ENCODE assay signal across 10 cellular contexts in the genomic region with DNA sequence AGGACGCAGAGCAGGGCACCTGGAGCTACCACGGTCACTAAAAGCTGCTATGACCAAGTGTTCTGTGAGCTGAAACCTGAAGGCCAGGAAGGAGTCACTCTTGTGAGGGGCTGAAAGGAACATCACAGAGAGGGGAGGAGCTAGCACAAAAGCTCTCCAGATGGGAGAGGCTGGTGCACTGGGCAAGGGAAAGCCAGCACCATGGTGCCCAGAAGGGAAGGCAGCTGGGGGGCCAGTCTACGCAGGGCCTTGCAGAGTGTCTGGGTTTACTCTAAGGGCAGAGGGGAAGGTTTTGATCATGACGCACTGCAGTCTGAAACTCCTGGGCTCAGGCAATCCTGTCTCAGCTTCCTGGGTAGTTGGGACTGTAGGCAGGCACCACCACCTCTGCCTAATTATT. TPM values are rescaled to one million over a fixed set of nuclear protein-coding genes. Genes with fewer than 3 reads are reported as not detected.
DNase-seq lines count a peak whose midpoint lies in the region; TF ChIP-seq lines count a peak whose summit lies in the region.
"Had no signal": no experiment of that assay in that cellular context is flagged by ENCODE, and none has a peak within 500 bp of the region (broad histone marks: within the 10 kb centered on the region; RNA-seq: fewer than 3 reads in every experiment).

No MANE protein-coding gene starts in this region.

- H3K27me3 Mint-ChIP-seq in Calu3 (ENCODE audit: unreplicated experiment), result no peaks in the 10 kb centered on the region

- H3K4me1 ChIP-seq in mammary epithelial cell (ENCODE audit: insufficient read depth, low read length) (peaks cover 23% of the 10 kb centered on the region), osteoblast (ENCODE audit: insufficient read depth, low read length) (peaks cover 21% of the 10 kb centered on the region)

- H3K4me1 Mint-ChIP-seq in Calu3 (ENCODE audit: low read depth, unreplicated experiment), result peaks cover 42% of the 10 kb centered on the region

- peaks cover 56% of the 10 kb centered on the region for H3K79me2 ChIP-seq in mammary epithelial cell (ENCODE audit: insufficient read depth, low read length)
- peaks cover 45% of the 10 kb centered on the region for H3K79me2 ChIP-seq in osteoblast (ENCODE audit: insufficient read depth, low read length)

- H3K4me3 Mint-ChIP-seq in Calu3 (ENCODE audit: low read depth, unreplicated experiment), result peak overlapping the region; percentile 91

- H3K27ac ChIP-seq in mammary epithelial cell (ENCODE audit: insufficient read depth, low read depth, low read length), result no peak overlapping the region
- peak overlapping the region; percentile 99 for H3K27ac ChIP-seq in osteoblast (ENCODE audit: low read depth, low read length)

- no peaks in the 10 kb centered on the region for H3K27me3 ChIP-seq in MG63
- no peaks in the 10 kb centered on the region for H3K27me3 ChIP-seq in mammary epithelial cell (ENCODE audit: insufficient read depth, low read length)
- no peaks in the 10 kb centered on the region for H3K27me3 ChIP-seq in osteoblast (ENCODE audit: insufficient read depth, low read length)

- intact Hi-C loops in Calu3 (cut with micrococcal nuclease; ENCODE audit: unreplicated experiment) (loop anchor here (10.0 kb wide), 2 partner anchors 252 to 492 kb away; partner anchors contain the start of genes RPL28, TMEM238 and TNNT1), mammary epithelial cell (cut with micrococcal nuclease) (loop anchor here (10.0 kb wide), 1 partner anchor 678 kb away; the partner anchor contains the start of gene ZSCAN5A)

- no peak for TF ChIP-seq CTCF in Calu3 (IDR thresholded peaks at IDR 0.05; ENCODE audit: unreplicated experiment)
- TF ChIP-seq CTCF in mammary epithelial cell (conservative IDR thresholded peaks at IDR 0.05 in 1 of 2, IDR thresholded peaks at IDR 0.05 in 1 of 2; ENCODE audit: extremely low read depth in 1 of 2, insufficient read depth in 1 of 2, low read depth in 1 of 2, low read length in 2 of 2), result no peak
- no peak for TF ChIP-seq CTCF in osteoblast (IDR thresholded peaks at IDR 0.05; ENCODE audit: extremely low read depth, low read depth, low read length)

- peak overlapping the region; percentile 97 for H3K27ac Mint-ChIP-seq in Calu3 (ENCODE audit: unreplicated experiment)

- dilution Hi-C loops in mammary epithelial cell (cut with HindIII; ENCODE audit: low sequenced_read_pairs), result loop anchor here (5.0 kb wide), 1 partner anchor 34 kb away; the partner anchor contains the start of gene ZNF524

- H3K4me3 ChIP-seq in MG63 (peak overlapping the region; percentile 100; the same call in 1 of the 2 replicates), mammary epithelial cell (replicated peaks in 1 of 3; ENCODE audit: insufficient read depth in 1 of 3, low read depth in 2 of 3, low read length in 3 of 3) (no peak overlapping the region), osteoblast (ENCODE audit: insufficient read depth, low read length) (peak overlapping the region; percentile 97)

- WGBS in mammary epithelial cell (ENCODE audit: low coverage, missing lambda C conversion rate), result 87% methylated on average over 3 of the region's 4 CpGs

- CTCF ChIA-PET in Calu3 (lab: Charles Lee), result interaction anchor here (0.5 to 1.3 kb wide), 3 partner anchors 12 to 584 kb away, joined by 3 to 4 read pairs (median 3); no protein-coding TSS in a partner anchor
- CTCF ChIA-PET in mammary epithelial cell (lab: Charles Lee; ENCODE audit: low non-redundant PET), result no interaction called here

- no peak overlapping the region for H3K9ac ChIP-seq in mammary epithelial cell (ENCODE audit: insufficient read depth, low read length)

- no peak overlapping the region for H2AFZ ChIP-seq in mammary epithelial cell (ENCODE audit: low read depth, low read length)
- no peak overlapping the region for H2AFZ ChIP-seq in osteoblast (ENCODE audit: low read length)

- H3K36me3 Mint-ChIP-seq in Calu3 (ENCODE audit: insufficient read depth, unreplicated experiment), result peaks cover 65% of the 10 kb centered on the region

- H3K36me3 ChIP-seq in MG63 (peaks cover 35% of the 10 kb centered on the region), mammary epithelial cell (ENCODE audit: insufficient read depth, low read length) (no peaks in the 10 kb centered on the region), osteoblast (ENCODE audit: insufficient read depth, low read length) (no peaks in the 10 kb centered on the region)

- no peaks in the 10 kb centered on the region for H4K20me1 ChIP-seq in mammary epithelial cell (ENCODE audit: insufficient read depth, low read length)
- H4K20me1 ChIP-seq in osteoblast (ENCODE audit: insufficient read depth, low read length), result peaks cover 7% of the 10 kb centered on the region

- DNase-seq in Calu3, result no peak
- no peak for DNase-seq in MG63
- no peak for DNase-seq in mammary epithelial cell
- peak; percentile 69 for DNase-seq in osteoblast (ENCODE audit: insufficient read length, low spot score, missing footprints)
- DNase-seq in DMS79 (lab: John Stamatoyannopoulos, UW), result no peak
- DNase-seq in NCI-H2029 (lab: John Stamatoyannopoulos, UW), result no peak
- no peak for DNase-seq in foreskin melanocyte
- DNase-seq: NCI-H187; SHP77; stimulated activated CD4-positive, alpha-beta T cell treated with anti-CD3 and anti-CD28 coated beads, Interleukin-15, amount 100 ng/mL, for 24 hours had no signal

- no TSS peak for BruUV-seq in Calu3 (replicated peaks; lab: Mats Ljungman, UMichigan)
- no TSS peak for BruUV-seq in mammary epithelial cell (replicated peaks; lab: Mats Ljungman, UMichigan)

- H3K9me3 Mint-ChIP-seq in Calu3 (ENCODE audit: low read depth, unreplicated experiment), result no peaks in the 10 kb centered on the region

- peak overlapping the region; percentile 82 for H3K4me2 ChIP-seq in mammary epithelial cell (ENCODE audit: insufficient read depth, low read depth, low read length)
- peak overlapping the region; percentile 93 for H3K4me2 ChIP-seq in osteoblast (ENCODE audit: insufficient read depth, low read length)

- H3K9me3 ChIP-seq in MG63 (no peaks in the 10 kb centered on the region), mammary epithelial cell (replicated peaks; ENCODE audit: insufficient read depth, low read length) (no peaks in the 10 kb centered on the region), osteoblast (ENCODE audit: low read depth, low read length) (no peaks in the 10 kb centered on the region)

- in situ Hi-C loops in mammary epithelial cell (cut with MboI; ENCODE audit: low sequenced_read_pairs in 2 of 2), result loop anchor here in 1 of 2 donors (25.0 kb wide), 1 partner anchor 499 kb away; the partner anchor contains the start of gene TNNT1

RNA-seq across cellular contexts. Expression of gene ZNF580, which starts 4.1 kb away (rescaled TPM):
- 35.6 TPM in 2 replicates for total RNA-seq in Calu3 (2022)
- total RNA-seq in MG63 (2014; rRNA removed; shearing (Covaris generic); ENCODE audit: low replicate concordance), result 7.5 and 8.0 TPM in 2 replicates
- 10 to 100 TPM in 1 of 2 donors, 1 to 10 TPM in 1; 7.5 to 30.1 TPM for total RNA-seq in mammary epithelial cell
- polyA plus RNA-seq in mammary epithelial cell, result 6.7 TPM
- 42.1 TPM for polyA minus RNA-seq in mammary epithelial cell
- total RNA-seq in osteoblast, result 6.5 and 8.3 TPM in 2 replicates

RNA-seq across cellular contexts. Expression of gene ZNF581, which starts 6.7 kb away (rescaled TPM):
- 33.0 and 33.1 TPM in 2 replicates for total RNA-seq in Calu3 (2022)
- 8.7 and 17.5 TPM in 2 replicates for total RNA-seq in MG63 (2014; rRNA removed; shearing (Covaris generic); ENCODE audit: low replicate concordance)
- total RNA-seq in mammary epithelial cell, result 10 to 100 TPM; 19.8 to 30.4 TPM
- polyA plus RNA-seq in mammary epithelial cell, result 18.4 TPM
- 13.3 TPM for polyA minus RNA-seq in mammary epithelial cell
- 25.7 and 28.6 TPM in 2 replicates for total RNA-seq in osteoblast

RNA-seq across cellular contexts. Expression of gene CCDC106, which starts 11.3 kb away (rescaled TPM):
- total RNA-seq in Calu3 (2022) (12.7 and 18.3 TPM in 2 replicates), mammary epithelial cell (1 to 10 TPM; 5.5 to 7.0 TPM), osteoblast (10.5 and 13.3 TPM in 2 replicates)
- 1.3 and 4.8 TPM in 2 replicates for total RNA-seq in MG63 (2014; rRNA removed; shearing (Covaris generic); ENCODE audit: low replicate concordance)
- polyA plus RNA-seq in mammary epithelial cell, result 2.0 TPM
- 0.31 TPM for polyA minus RNA-seq in mammary epithelial cell

RNA-seq across cellular contexts. Expression of gene ZNF784, which starts 12.4 kb away (rescaled TPM):
- total RNA-seq in Calu3 (2022) (6.0 and 7.1 TPM in 2 replicates), mammary epithelial cell (1 to 10 TPM; 4.2 to 6.1 TPM), osteoblast (6.5 and 8.7 TPM in 2 replicates)
- 9.0 and 12.6 TPM in 2 replicates for total RNA-seq in MG63 (2014; rRNA removed; shearing (Covaris generic); ENCODE audit: low replicate concordance)
- polyA plus RNA-seq in mammary epithelial cell, result 2.7 TPM
- polyA minus RNA-seq in mammary epithelial cell, result 6.7 TPM

RNA-seq across cellular contexts. Expression of gene U2AF2, which starts 18.1 kb away (rescaled TPM):
- 286 and 309 TPM in 2 replicates for total RNA-seq in Calu3 (2022)
- total RNA-seq in MG63 (2014; rRNA removed; shearing (Covaris generic); ENCODE audit: low replicate concordance), result 128 and 226 TPM in 2 replicates
- total RNA-seq in mammary epithelial cell, result 100 to 1,000 TPM in 1 of 2 donors, 10 to 100 TPM in 1; 71.3 to 219 TPM
- 92.2 TPM for polyA plus RNA-seq in mammary epithelial cell
- polyA minus RNA-seq in mammary epithelial cell, result 122 TPM
- 64.5 and 70.2 TPM in 2 replicates for total RNA-seq in osteoblast

Comparison
In these comparisons a context has a peak if more than half of its experiments do, and no peak if none do; other contexts are left out.
1. H3K4me3 ChIP-seq: peak in MG63 (single experiment) and osteoblast (single experiment); none in mammary epithelial cell (0 of 3).